ENCODE assay signal across 1 cellular context in genomic region chr6:155186052-155186658, GRCh38.
TF ChIP-seq lines count a peak whose summit lies in the region.

No MANE protein-coding gene starts in this region.

TF ChIP-seq in IMR-90, 13 proteins besides CTCF, POLR2A, EP300 and RAD21:
- TF ChIP-seq ELK1 (IDR thresholded peaks at IDR 0.05; ENCODE audit: borderline replicate concordance, low read depth, low read length) (no peak), MXI1 (IDR thresholded peaks at IDR 0.05; ENCODE audit: borderline replicate concordance, low read depth, low read length) (no peak), MAFK (IDR thresholded peaks at IDR 0.05; ENCODE audit: low read depth, low read length) (no peak), SMC3 (IDR thresholded peaks at IDR 0.05; ENCODE audit: low read depth, low read length) (no peak), BHLHE40 (IDR thresholded peaks at IDR 0.05; ENCODE audit: low read depth, low read length) (no peak; the same call in 1 of the 2 replicates), NFE2L2 (IDR thresholded peaks at IDR 0.05; ENCODE audit: low read depth, low read length) (no peak)
